2 cellular contexts compared by ENCODE assay signal in genomic region chr13:72960114-72960513, GRCh38.
TF ChIP-seq lines count a peak whose summit lies in the region.

No MANE protein-coding gene starts in this region.

TF ChIP-seq in WTC11, 78 proteins besides CTCF, POLR2A, EP300 and RAD21 (continues in another document):
- TF ChIP-seq, protein P1, sequence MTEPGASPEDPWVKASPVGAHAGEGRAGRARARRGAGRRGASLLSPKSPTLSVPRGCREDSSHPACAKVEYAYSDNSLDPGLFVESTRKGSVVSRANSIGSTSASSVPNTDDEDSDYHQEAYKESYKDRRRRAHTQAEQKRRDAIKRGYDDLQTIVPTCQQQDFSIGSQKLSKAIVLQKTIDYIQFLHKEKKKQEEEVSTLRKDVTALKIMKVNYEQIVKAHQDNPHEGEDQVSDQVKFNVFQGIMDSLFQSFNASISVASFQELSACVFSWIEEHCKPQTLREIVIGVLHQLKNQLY (CRISPR knock-in tag; IDR thresholded peaks at IDR 0.05) = no peak
- TF ChIP-seq E2F4 (CRISPR knock-in tag; IDR thresholded peaks at IDR 0.05; ENCODE audit: borderline replicate concordance, low read depth) (no peak), E2F1 (CRISPR knock-in tag; IDR thresholded peaks at IDR 0.05) (no peak), TEAD1 (CRISPR knock-in tag; IDR thresholded peaks at IDR 0.05) (no peak), ATF6 (CRISPR knock-in tag; IDR thresholded peaks at IDR 0.05) (no peak), ZNF232 (CRISPR knock-in tag; IDR thresholded peaks at IDR 0.05) (no peak), STAT6 (CRISPR knock-in tag; conservative IDR thresholded peaks at IDR 0.05; ENCODE audit: low read depth) (no peak), CREM (CRISPR knock-in tag; IDR thresholded peaks at IDR 0.05) (no peak), ETV6 (CRISPR knock-in tag; IDR thresholded peaks at IDR 0.05) (no peak), IRF2 (CRISPR knock-in tag; IDR thresholded peaks at IDR 0.05; ENCODE audit: borderline replicate concordance, low read depth) (no peak), ZNF671 (CRISPR knock-in tag; IDR thresholded peaks at IDR 0.05) (no peak)
- TF ChIP-seq, protein P2, sequence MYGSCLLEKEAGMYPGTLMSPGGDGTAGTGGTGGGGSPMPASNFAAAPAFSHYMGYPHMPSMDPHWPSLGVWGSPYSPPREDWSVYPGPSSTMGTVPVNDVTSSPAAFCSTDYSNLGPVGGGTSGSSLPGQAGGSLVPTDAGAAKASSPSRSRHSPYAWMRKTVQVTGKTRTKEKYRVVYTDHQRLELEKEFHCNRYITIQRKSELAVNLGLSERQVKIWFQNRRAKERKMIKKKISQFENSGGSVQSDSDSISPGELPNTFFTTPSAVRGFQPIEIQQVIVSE (CRISPR knock-in tag; IDR thresholded peaks at IDR 0.05; ENCODE audit: borderline replicate concordance) = no peak
- TF ChIP-seq, protein P3, sequence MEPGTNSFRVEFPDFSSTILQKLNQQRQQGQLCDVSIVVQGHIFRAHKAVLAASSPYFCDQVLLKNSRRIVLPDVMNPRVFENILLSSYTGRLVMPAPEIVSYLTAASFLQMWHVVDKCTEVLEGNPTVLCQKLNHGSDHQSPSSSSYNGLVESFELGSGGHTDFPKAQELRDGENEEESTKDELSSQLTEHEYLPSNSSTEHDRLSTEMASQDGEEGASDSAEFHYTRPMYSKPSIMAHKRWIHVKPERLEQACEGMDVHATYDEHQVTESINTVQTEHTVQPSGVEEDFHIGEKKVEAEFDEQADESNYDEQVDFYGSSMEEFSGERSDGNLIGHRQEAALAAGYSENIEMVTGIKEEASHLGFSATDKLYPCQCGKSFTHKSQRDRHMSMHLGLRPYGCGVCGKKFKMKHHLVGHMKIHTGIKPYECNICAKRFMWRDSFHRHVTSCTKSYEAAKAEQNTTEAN (CRISPR knock-in tag; IDR thresholded peaks at IDR 0.05) = no peak
- TF ChIP-seq, protein P4, sequence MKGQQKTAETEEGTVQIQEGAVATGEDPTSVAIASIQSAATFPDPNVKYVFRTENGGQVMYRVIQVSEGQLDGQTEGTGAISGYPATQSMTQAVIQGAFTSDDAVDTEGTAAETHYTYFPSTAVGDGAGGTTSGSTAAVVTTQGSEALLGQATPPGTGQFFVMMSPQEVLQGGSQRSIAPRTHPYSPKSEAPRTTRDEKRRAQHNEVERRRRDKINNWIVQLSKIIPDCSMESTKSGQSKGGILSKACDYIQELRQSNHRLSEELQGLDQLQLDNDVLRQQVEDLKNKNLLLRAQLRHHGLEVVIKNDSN (CRISPR knock-in tag; IDR thresholded peaks at IDR 0.05) = no peak

TF ChIP-seq in SK-N-SH, 30 proteins besides CTCF, POLR2A, EP300 and RAD21:
- TF ChIP-seq YY1 (IDR thresholded peaks at IDR 0.05; ENCODE audit: low read depth) = no peak
- no peak for TF ChIP-seq TCF12 (IDR thresholded peaks at IDR 0.05)
- no peak for TF ChIP-seq SIN3A (IDR thresholded peaks at IDR 0.05; ENCODE audit: borderline replicate concordance, low read depth, low read length)
- TF ChIP-seq FOXM1 (IDR thresholded peaks at IDR 0.05; ENCODE audit: low read depth) = no peak
- no peak for TF ChIP-seq FOXJ3 (CRISPR knock-in tag; IDR thresholded peaks at IDR 0.05)
- TF ChIP-seq, protein P5, sequence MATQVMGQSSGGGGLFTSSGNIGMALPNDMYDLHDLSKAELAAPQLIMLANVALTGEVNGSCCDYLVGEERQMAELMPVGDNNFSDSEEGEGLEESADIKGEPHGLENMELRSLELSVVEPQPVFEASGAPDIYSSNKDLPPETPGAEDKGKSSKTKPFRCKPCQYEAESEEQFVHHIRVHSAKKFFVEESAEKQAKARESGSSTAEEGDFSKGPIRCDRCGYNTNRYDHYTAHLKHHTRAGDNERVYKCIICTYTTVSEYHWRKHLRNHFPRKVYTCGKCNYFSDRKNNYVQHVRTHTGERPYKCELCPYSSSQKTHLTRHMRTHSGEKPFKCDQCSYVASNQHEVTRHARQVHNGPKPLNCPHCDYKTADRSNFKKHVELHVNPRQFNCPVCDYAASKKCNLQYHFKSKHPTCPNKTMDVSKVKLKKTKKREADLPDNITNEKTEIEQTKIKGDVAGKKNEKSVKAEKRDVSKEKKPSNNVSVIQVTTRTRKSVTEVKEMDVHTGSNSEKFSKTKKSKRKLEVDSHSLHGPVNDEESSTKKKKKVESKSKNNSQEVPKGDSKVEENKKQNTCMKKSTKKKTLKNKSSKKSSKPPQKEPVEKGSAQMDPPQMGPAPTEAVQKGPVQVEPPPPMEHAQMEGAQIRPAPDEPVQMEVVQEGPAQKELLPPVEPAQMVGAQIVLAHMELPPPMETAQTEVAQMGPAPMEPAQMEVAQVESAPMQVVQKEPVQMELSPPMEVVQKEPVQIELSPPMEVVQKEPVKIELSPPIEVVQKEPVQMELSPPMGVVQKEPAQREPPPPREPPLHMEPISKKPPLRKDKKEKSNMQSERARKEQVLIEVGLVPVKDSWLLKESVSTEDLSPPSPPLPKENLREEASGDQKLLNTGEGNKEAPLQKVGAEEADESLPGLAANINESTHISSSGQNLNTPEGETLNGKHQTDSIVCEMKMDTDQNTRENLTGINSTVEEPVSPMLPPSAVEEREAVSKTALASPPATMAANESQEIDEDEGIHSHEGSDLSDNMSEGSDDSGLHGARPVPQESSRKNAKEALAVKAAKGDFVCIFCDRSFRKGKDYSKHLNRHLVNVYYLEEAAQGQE (IDR thresholded peaks at IDR 0.05; ENCODE audit: low read depth, low read length) = no peak
- TF ChIP-seq GABPA (IDR thresholded peaks at IDR 0.05; ENCODE audit: low read depth) = no peak
- TF ChIP-seq USF2 (IDR thresholded peaks at IDR 0.05; ENCODE audit: borderline replicate concordance, low read depth, low read length) = no peak
- TF ChIP-seq JUND (IDR thresholded peaks at IDR 0.05) = no peak
- no peak for TF ChIP-seq TEAD4 (IDR thresholded peaks at IDR 0.05; ENCODE audit: borderline replicate concordance, insufficient read depth)
- no peak for TF ChIP-seq CHD2 (IDR thresholded peaks at IDR 0.05; ENCODE audit: low read length, partially characterized antibody)
